12 cellular contexts compared by ENCODE assay signal in the genomic region with DNA sequence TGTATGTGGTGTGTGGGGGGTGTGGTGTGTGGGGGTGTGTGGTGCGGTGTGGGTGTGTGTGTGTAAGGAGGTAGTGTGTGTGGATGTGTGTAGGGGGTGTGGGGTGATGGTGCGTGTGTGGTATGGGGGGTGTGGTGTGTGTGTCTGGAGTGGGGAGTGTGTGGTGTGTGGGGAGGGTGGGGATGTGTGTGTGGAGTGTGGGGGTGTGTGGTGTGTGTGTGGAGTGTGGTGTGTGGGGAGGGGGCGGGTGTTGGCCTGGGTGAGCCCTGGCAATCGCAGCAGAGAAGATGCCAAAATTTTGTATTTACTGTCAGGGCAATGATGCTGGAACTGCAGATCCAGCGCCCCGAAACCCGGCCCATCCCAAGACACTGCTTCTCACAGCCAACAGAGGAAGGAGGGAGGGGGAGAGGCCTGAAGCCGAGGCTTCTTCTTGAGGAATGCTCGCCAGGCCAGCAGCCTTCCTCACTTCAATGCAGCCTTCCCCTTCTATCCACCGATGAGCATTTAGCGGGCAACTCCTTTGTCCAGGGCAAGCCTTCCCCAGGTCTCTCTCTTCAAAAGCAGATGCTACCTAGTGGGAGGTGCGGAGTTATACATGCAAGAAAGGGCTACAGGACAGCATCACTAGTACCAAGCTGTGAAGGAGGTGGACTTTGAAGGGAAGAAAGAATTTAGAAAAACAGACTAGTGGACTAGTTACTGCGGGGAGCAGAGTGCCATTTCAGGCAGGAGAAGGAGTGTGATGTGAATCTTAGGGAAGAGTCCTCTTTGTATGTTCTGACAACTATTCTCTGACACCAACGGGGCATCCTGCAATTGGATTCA. TPM values are rescaled to one million over a fixed set of nuclear protein-coding genes. Genes with fewer than 3 reads are reported as not detected.
DNase-seq lines count a peak whose midpoint lies in the region; ATAC-seq and TF ChIP-seq lines count a peak whose summit lies in the region.
"Had no signal": no experiment of that assay in that cellular context is flagged by ENCODE, and none has a peak within 500 bp of the region (broad histone marks: within the 10 kb centered on the region; RNA-seq: fewer than 3 reads in every experiment).

No MANE protein-coding gene starts in this region.

- peak; percentile 24 for ATAC-seq in effector memory CD8-positive, alpha-beta T cell (replicated peaks)
- no peak for ATAC-seq in T-cell (replicated peaks in 1 of 4)

- H3K79me1 ChIP-seq in neuronal stem cell (ENCODE audit: low read depth, low read length), result peaks cover 3% of the 10 kb centered on the region

- peak overlapping the region; percentile 38 to 92 for H3K27ac Mint-ChIP-seq in effector memory CD8-positive, alpha-beta T cell
- H3K27ac Mint-ChIP-seq in T-cell (peak overlapping the region in 1 of 2 donors; percentile 72), MCF 10A (ENCODE audit: low read depth, unreplicated experiment) (no peak overlapping the region)

- H2BK120ac ChIP-seq in neuronal stem cell (ENCODE audit: low read depth, low read length), result no peak overlapping the region

- intact Hi-C loops in MCF 10A (cut with micrococcal nuclease), result no loop called here

- H4K91ac ChIP-seq in neuronal stem cell (ENCODE audit: low read depth, low read length, poor library complexity), result no peak overlapping the region

- H4K8ac ChIP-seq in neuronal stem cell (ENCODE audit: low read depth, low read length), result peak overlapping the region; percentile 74

- in situ Hi-C loops in GM13976 (cut with MboI; ENCODE audit: low sequenced_read_pairs, unreplicated experiment), result no loop called here

- H3K9me3 ChIP-seq in neuronal stem cell (replicated peaks in 1 of 2; ENCODE audit: control insufficient read depth in 2 of 2, insufficient read depth in 1 of 2, low read depth in 1 of 2, low read length in 2 of 2), result peaks cover 0 to 2% of the 10 kb centered on the region in 2 donors

- no peak overlapping the region for H3K4ac ChIP-seq in neuronal stem cell (ENCODE audit: low read length)

- WGBS in neuronal stem cell (ENCODE audit: extremely low coverage in 2 of 2, insufficient read length in 2 of 2, insufficient replicate concordance in 1 of 2), 2 donors, result 100% methylated on average over 2 of the region's 14 CpGs; no CpG with 5 or more reads in 1 of the 2 donors

- no peak overlapping the region for H3K4me2 ChIP-seq in neuronal stem cell (ENCODE audit: insufficient read depth, low read length, poor library complexity, severe bottlenecking)

- CTCF ChIA-PET in T-cell (lab: Charles Lee) (no interaction called here), MCF 10A (lab: Yijun Ruan, JAX) (interaction anchor here (0.6 to 1.8 kb wide), 2 partner anchors 54 to 99 kb away, joined by 3 to 12 read pairs; no protein-coding TSS in a partner anchor)

- H3K23ac ChIP-seq in neuronal stem cell (ENCODE audit: low read depth, low read length, poor library complexity), result peak overlapping the region; percentile 35

- H3K36me3 Mint-ChIP-seq in effector memory CD8-positive, alpha-beta T cell (ENCODE audit: insufficient read depth), result peaks cover 15% of the 10 kb centered on the region
- no peaks in the 10 kb centered on the region for H3K36me3 Mint-ChIP-seq in T-cell
- no peaks in the 10 kb centered on the region for H3K36me3 Mint-ChIP-seq in MCF 10A (ENCODE audit: insufficient read depth, unreplicated experiment)

- H3K9ac ChIP-seq in neuronal stem cell (ENCODE audit: low read depth, low read length, poor library complexity), result peak overlapping the region; percentile 82

- peaks cover 54 to 65% of the 10 kb centered on the region in 2 donors for H3K4me1 Mint-ChIP-seq in effector memory CD8-positive, alpha-beta T cell (ENCODE audit: low read depth in 2 of 2)
- H3K4me1 Mint-ChIP-seq in T-cell, result peaks cover 81 to 87% (median 81%) of the 10 kb centered on the region in 3 donors
- peaks cover 44% of the 10 kb centered on the region for H3K4me1 Mint-ChIP-seq in MCF 10A (ENCODE audit: insufficient read depth, unreplicated experiment)

- H3K4me3 ChIP-seq in neuronal stem cell (ENCODE audit: low read length in 2 of 2), result peak overlapping the region in 1 of 2 donors; percentile 66

- peaks cover 3 to 13% of the 10 kb centered on the region in 2 donors for H3K4me1 ChIP-seq in neuronal stem cell (ENCODE audit: control insufficient read depth in 2 of 2, insufficient read depth in 1 of 2, low read depth in 1 of 2, low read length in 2 of 2)

- H2BK12ac ChIP-seq in neuronal stem cell (ENCODE audit: low read length), result peak overlapping the region; percentile 8

- no peak overlapping the region for H2AK5ac ChIP-seq in neuronal stem cell (ENCODE audit: low read depth, low read length)

- DNase-seq in ELF-1 (ENCODE audit: low read depth, low spot score) (peak; percentile 77), NAMALWA (ENCODE audit: low spot score) (peak; percentile 37), neuronal stem cell (ENCODE audit: low spot score) (peak; percentile 48), GM13976 (ENCODE audit: low spot score) (no peak), T-cell (no peak), MCF 10A (ENCODE audit: unreplicated experiment) (no peak), Ammon's horn (ENCODE audit: low spot score) (no peak)
- DNase-seq in effector memory CD8-positive, alpha-beta T cell, result no peak
- DNase-seq: central memory CD4-positive, alpha-beta T cell; glutamatergic neuron; NCI-H2107; stimulated activated CD4-positive, alpha-beta T cell treated with anti-CD3 and anti-CD28 coated beads, Interleukin-15, amount 100 ng/mL, for 24 hours had no signal

- no peak overlapping the region for H3K4me3 Mint-ChIP-seq in effector memory CD8-positive, alpha-beta T cell
- H3K4me3 Mint-ChIP-seq in T-cell, result no peak overlapping the region
- no peak overlapping the region for H3K4me3 Mint-ChIP-seq in MCF 10A (ENCODE audit: unreplicated experiment)

- H3K9me3 Mint-ChIP-seq in effector memory CD8-positive, alpha-beta T cell, result no peaks in the 10 kb centered on the region
- H3K9me3 Mint-ChIP-seq in T-cell (no peaks in the 10 kb centered on the region), MCF 10A (ENCODE audit: unreplicated experiment) (no peaks in the 10 kb centered on the region)

- POLR2A ChIA-PET in T-cell (lab: Charles Lee) (no interaction called here), MCF 10A (lab: Yijun Ruan, JAX) (no interaction called here)

- H3K14ac ChIP-seq in neuronal stem cell (ENCODE audit: low read length), result peak overlapping the region; percentile 59

- peak overlapping the region; percentile 47 for H2AFZ ChIP-seq in neuronal stem cell (ENCODE audit: low read length)

- H2BK15ac ChIP-seq in neuronal stem cell (ENCODE audit: low read length), result peak overlapping the region; percentile 22

- no peak overlapping the region for H3K27ac ChIP-seq in neuronal stem cell (replicated peaks; ENCODE audit: low read length)

- no peaks in the 10 kb centered on the region for H3K27me3 ChIP-seq in neuronal stem cell (ENCODE audit: control insufficient read depth in 3 of 3, insufficient read depth in 3 of 3, low read depth in 1 of 3, low read length in 3 of 3)

- TF ChIP-seq CTCF in GM13976 (IDR thresholded peaks at IDR 0.05; ENCODE audit: borderline replicate concordance, control extremely low read depth, extremely low read depth, insufficient read depth, missing control alignments), result no peak
- TF ChIP-seq CTCF in MCF 10A (IDR thresholded peaks at IDR 0.05; ENCODE audit: unreplicated experiment), result no peak

- BruUV-seq in MCF 10A (replicated peaks; lab: Mats Ljungman, UMichigan), result no TSS peak

- no peak overlapping the region for H2BK5ac ChIP-seq in neuronal stem cell (ENCODE audit: low read length)

- no peaks in the 10 kb centered on the region for H3K27me3 Mint-ChIP-seq in effector memory CD8-positive, alpha-beta T cell
- H3K27me3 Mint-ChIP-seq in T-cell, result no peaks in the 10 kb centered on the region
- no peaks in the 10 kb centered on the region for H3K27me3 Mint-ChIP-seq in MCF 10A (ENCODE audit: insufficient read depth, unreplicated experiment)

- H3K18ac ChIP-seq in neuronal stem cell (ENCODE audit: low read length), result peak overlapping the region; percentile 46

- H3K36me3 ChIP-seq in neuronal stem cell (replicated peaks in 1 of 2; ENCODE audit: control insufficient read depth in 2 of 2, insufficient read depth in 2 of 2, low read length in 2 of 2), result no peaks in the 10 kb centered on the region

RNA-seq across cellular contexts. Expression of a gene that starts 12.0 kb away (rescaled TPM):
- 655 TPM for polyA plus RNA-seq in neuronal stem cell (2013, experiment 1 of 2)
- polyA plus RNA-seq in neuronal stem cell (2013, experiment 2 of 2), result 647 TPM
- total RNA-seq in T-cell (100 to 1,000 TPM; 115 to 128 (median 119) TPM), MCF 10A (2022) (165 and 203 TPM in 2 replicates)

RNA-seq across cellular contexts. Expression of a gene that starts 57.7 kb away (rescaled TPM):
- 6.6 TPM for polyA plus RNA-seq in neuronal stem cell (2013, experiment 1 of 2)
- polyA plus RNA-seq in neuronal stem cell (2013, experiment 2 of 2), result 6.6 TPM
- 10 to 100 TPM in 3 of 5 donors, 1 to 10 TPM in 2; 6.6 to 46.7 (median 42.4) TPM for total RNA-seq in T-cell
- total RNA-seq in MCF 10A (2022), result 0.17 TPM in 1 of 2 replicates, not detected in the other

Comparison
In these comparisons a context has a peak if more than half of its experiments do, and no peak if none do; other contexts are left out.
1. DNase-seq: peak in ELF-1 (single experiment), NAMALWA (single experiment) and neuronal stem cell (single experiment); none in effector memory CD8-positive, alpha-beta T cell (0 of 3), GM13976 (single experiment), T-cell (0 of 34), MCF 10A (single experiment) and Ammon's horn (single experiment).